In genomic region chr1:236163460-236164153, GRCh38 we compare ENCODE assay signal across 14 cellular contexts. TPM values are rescaled to one million over a fixed set of nuclear protein-coding genes. Genes with fewer than 3 reads are reported as not detected.
DNase-seq lines count a peak whose midpoint lies in the region; ATAC-seq, FAIRE-seq and TF ChIP-seq lines count a peak whose summit lies in the region.
"Had no signal": no experiment of that assay in that cellular context is flagged by ENCODE, and none has a peak within 500 bp of the region (broad histone marks: within the 10 kb centered on the region; RNA-seq: fewer than 3 reads in every experiment).

No MANE protein-coding gene starts in this region.

- H3K4me2 ChIP-seq in HepG2 (ENCODE audit: low read depth, low read length), result peak overlapping the region; percentile 29; the same call in 1 of the 2 replicates
- H3K4me2 ChIP-seq: PC-9 had no signal

- in situ Hi-C loops in HepG2 (cut with HindIII; ENCODE audit: extremely low pct_ligation_motif_present, low pct_unique_long_range_greater_than_20kb), result no loop called here

- TF ChIP-seq CTCF in HepG2 (CRISPR knock-in tag; IDR thresholded peaks at IDR 0.05) (no peak), stomach (IDR thresholded peaks at IDR 0.05) (no peak)

- POLR2A ChIA-PET in HepG2 (lab: Yijun Ruan, JAX), result no interaction called here

- WGBS in HepG2 (ENCODE audit: low lambda C conversion rate), result 57% methylated on average over 6 of the region's 6 CpGs
- WGBS in stomach, 5 donors, result 45 to 60% (median 59%) methylated on average over 6 of the region's 6 CpGs

- intact Hi-C loops in HepG2 (cut with micrococcal nuclease; ENCODE audit: unreplicated experiment) (no loop called here), stomach (cut with DNase I; ENCODE audit: low total_unique reads) (no loop called here)

- H3K27me3 ChIP-seq in HepG2 (ENCODE audit: control insufficient read depth in 1 of 2, insufficient read depth in 2 of 2, low read length in 2 of 2) (0 out of 5 replicates have a peak, but pooled peaks cover 0 to 3% of the 10 kb centered on the region in 2 experiments), stomach (no peaks in the 10 kb centered on the region)
- H3K27me3 ChIP-seq: cardiac muscle cell had no signal

- peaks cover 23% of the 10 kb centered on the region for H3K4me1 ChIP-seq in HepG2 (ENCODE audit: insufficient read depth, low read length)
- peaks cover 4 to 25% (median 8%) of the 10 kb centered on the region in 4 donors for H3K4me1 ChIP-seq in stomach

- no peak overlapping the region for H2AFZ ChIP-seq in HepG2 (ENCODE audit: low read length)
- H2AFZ ChIP-seq: PC-9 had no signal

- CTCF ChIA-PET in HepG2 (lab: Yijun Ruan, JAX; ENCODE audit: low intra/inter-chr PET ratio, low total read pairs), result no interaction called here

- no peak for FAIRE-seq in HepG2 (lab: Jason Lieb, UNC)
- FAIRE-seq: endothelial cell of umbilical vein had no signal

- H3K79me2 ChIP-seq in HepG2 (ENCODE audit: insufficient read depth, low read length), result no peaks in the 10 kb centered on the region

- H3K27ac ChIP-seq in HepG2 (ENCODE audit: extremely low read length, insufficient read depth, low read length), result no peak overlapping the region
- peak overlapping the region; percentile 29 to 72 (median 65) for H3K27ac ChIP-seq in stomach
- H3K27ac ChIP-seq: cardiac muscle cell, PC-9 had no signal

- peaks cover 17% of the 10 kb centered on the region for H3K9me3 ChIP-seq in HepG2 (ENCODE audit: low read length)
- H3K9me3 ChIP-seq in stomach, result peaks cover 0 to 22% (median 11%) of the 10 kb centered on the region in 4 donors

- H3K4me3 ChIP-seq in HepG2 (replicated peaks in 1 of 3; ENCODE audit: insufficient read depth in 1 of 3, low read depth in 2 of 3, low read length in 3 of 3) (no peak overlapping the region), stomach (peak overlapping the region in 3 of 4 donors; percentile 7 to 10 (median 8))
- H3K4me3 ChIP-seq: cardiac muscle cell, PC-9 had no signal

- no TSS peak for BruUV-seq in HepG2 (replicated peaks; lab: Mats Ljungman, UMichigan)

- no peak for ATAC-seq in HepG2

- no peak for TF ChIP-seq RAD21 in HepG2 (CRISPR knock-in tag; IDR thresholded peaks at IDR 0.05)

- H4K20me1 ChIP-seq in HepG2 (ENCODE audit: insufficient read depth, low read length), result no peaks in the 10 kb centered on the region

- TF ChIP-seq EP300 in HepG2 (IDR thresholded peaks at IDR 0.05; ENCODE audit: low read depth in 2 of 2, low read length in 2 of 2) (no peak), HepG2 (CRISPR knock-in tag; IDR thresholded peaks at IDR 0.05; ENCODE audit: borderline replicate concordance) (no peak), stomach (IDR thresholded peaks at IDR 0.05) (no peak)

- H3K36me3 ChIP-seq in HepG2 (replicated peaks in 1 of 2; ENCODE audit: control insufficient read depth in 1 of 2, insufficient read depth in 2 of 2, low read length in 2 of 2), result no peaks in the 10 kb centered on the region
- peaks cover 0 to under 1% (median 0%) of the 10 kb centered on the region in 4 donors for H3K36me3 ChIP-seq in stomach
- H3K36me3 ChIP-seq: cardiac muscle cell had no signal

- TF ChIP-seq POLR2A in HepG2 (IDR thresholded peaks at IDR 0.05; ENCODE audit: insufficient read depth in 1 of 2, low read depth in 2 of 2, low read length in 2 of 2) (no peak), stomach (IDR thresholded peaks at IDR 0.05) (no peak)

- peak; percentile 12 for DNase-seq in activated naive CD4-positive, alpha-beta T cell treated with Interleukin-2 at 50 U/mL for 16 hours
- DNase-seq in activated naive CD4-positive, alpha-beta T cell treated with anti-CD3 and anti-CD28 coated beads, Interleukin-2, amount 50 U/mL, for 16 hours, result no peak
- DNase-seq in OCI-M1 (lab: John Stamatoyannopoulos, UW), result peak; percentile 62
- no peak for DNase-seq in HepG2 (ENCODE audit: low spot score)
- no peak for DNase-seq in stomach
- DNase-seq in kidney tubule cell (ENCODE audit: low spot score), result no peak
- DNase-seq in hepatic stellate cell (ENCODE audit: low spot score), result no peak
- DNase-seq in HCEC 1CT, result no peak
- DNase-seq: activated CD4-positive, alpha-beta T cell treated with anti-CD3 and anti-CD28 coated beads for 4 hours; DMS 273 treated with DMSO at 0.1 percent for 48 hours; nucleus accumbens; PC-9 had no signal

- no peak overlapping the region for H3K9ac ChIP-seq in HepG2 (ENCODE audit: insufficient read depth, low read depth, low read length)

TF ChIP-seq in HepG2, 621 proteins besides CTCF, POLR2A, EP300 and RAD21 (continues in another document):
- TF ChIP-seq HBP1 (CRISPR knock-in tag; IDR thresholded peaks at IDR 0.05; ENCODE audit: low read depth) (no peak), ZNF136 (CRISPR knock-in tag; IDR thresholded peaks at IDR 0.05; ENCODE audit: low read depth) (no peak), ZGPAT (CRISPR knock-in tag; IDR thresholded peaks at IDR 0.05) (no peak), PHF20 (CRISPR knock-in tag; IDR thresholded peaks at IDR 0.05) (no peak), NFYB (CRISPR knock-in tag; IDR thresholded peaks at IDR 0.05) (no peak), ZBTB26 (CRISPR knock-in tag; IDR thresholded peaks at IDR 0.05; ENCODE audit: borderline replicate concordance) (no peak), PAF1 (CRISPR knock-in tag; IDR thresholded peaks at IDR 0.05) (no peak), NCOA5 (CRISPR knock-in tag; IDR thresholded peaks at IDR 0.05) (no peak)

RNA-seq across cellular contexts. Expression of gene GPR137B, which starts 21.3 kb away (rescaled TPM):
- total RNA-seq in HepG2 (2016; rRNA removed; fragmentation: Illumina TruSeq; extraction: Trizol) (0.27 and 0.31 TPM in 2 replicates), stomach (10 to 100 TPM; 11.6 to 64.8 (median 15.8) TPM)
- total RNA-seq in HepG2 (2016; cell fraction: cytosol; rRNA removed; fragmentation: Illumina TruSeq; extraction: Trizol; ENCODE audit: low read depth), result 0.35 and 0.40 TPM in 2 replicates
- total RNA-seq in HepG2 (2016; cell fraction: insoluble cytoplasmic fraction; rRNA removed; fragmentation: Illumina TruSeq; extraction: Trizol), result 0.31 and 0.45 TPM in 2 replicates
- 0.31 and 0.37 TPM in 2 replicates for total RNA-seq in HepG2 (2016; cell fraction: membrane; rRNA removed; fragmentation: Illumina TruSeq; extraction: Trizol)
- total RNA-seq in HepG2 (2016; cell fraction: nucleus; rRNA removed; fragmentation: Illumina TruSeq; extraction: Trizol), result 0.34 and 0.59 TPM in 2 replicates
- polyA plus RNA-seq in HepG2 (2011; rRNA removed) (0.41 and 0.59 TPM in 2 replicates), stomach (1 to 10 TPM; 2.9 to 7.5 (median 7.3) TPM)
- 0.32 and 0.50 TPM in 2 replicates for polyA plus RNA-seq in HepG2 (2011; cell fraction: cytosol; rRNA removed)
- polyA plus RNA-seq in HepG2 (2011; cell fraction: nucleus; rRNA removed), result 0.72 and 0.85 TPM in 2 replicates
- 0.47 and 1.5 TPM in 2 replicates for polyA plus RNA-seq in HepG2 (2012)
- 0.21 and 0.23 TPM in 2 replicates for polyA plus RNA-seq in HepG2 (2016; cell fraction: cytosol; fragmentation: Illumina TruSeq; extraction: Trizol; ENCODE audit: low read depth)
- polyA plus RNA-seq in HepG2 (2016; cell fraction: insoluble cytoplasmic fraction; fragmentation: Illumina TruSeq; extraction: Trizol; ENCODE audit: low read depth), result 0.35 and 0.58 TPM in 2 replicates
- 0.40 and 0.45 TPM in 2 replicates for polyA plus RNA-seq in HepG2 (2016; cell fraction: membrane; fragmentation: Illumina TruSeq; extraction: Trizol; ENCODE audit: low read depth)
- 0.70 and 0.75 TPM in 2 replicates for polyA plus RNA-seq in HepG2 (2016; cell fraction: nucleus; fragmentation: Illumina TruSeq; extraction: Trizol; ENCODE audit: insufficient read depth, low read depth)
- polyA minus RNA-seq in HepG2 (2011; rRNA and poly(A)+ RNA removed; ENCODE audit: low replicate concordance), result 0.10 and 0.21 TPM in 2 replicates
- not detected in 2 replicates for polyA minus RNA-seq in HepG2 (2011; cell fraction: cytosol; rRNA and poly(A)+ RNA removed)
- 0.52 and 1.2 TPM in 2 replicates for polyA minus RNA-seq in HepG2 (2011; cell fraction: nucleus; rRNA and poly(A)+ RNA removed)
- total RNA-seq: PC-9 had no signal

Comparison
In these comparisons a context has a peak if more than half of its experiments do, and no peak if none do; other contexts are left out.
1. DNase-seq: peak in activated naive CD4-positive, alpha-beta T cell treated with Interleukin-2 at 50 U/mL for 16 hours (single experiment) and OCI-M1 (single experiment); none in activated naive CD4-positive, alpha-beta T cell treated with anti-CD3 and anti-CD28 coated beads, Interleukin-2, amount 50 U/mL, for 16 hours (single experiment), HepG2 (single experiment), stomach (single experiment), kidney tubule cell (single experiment), hepatic stellate cell (single experiment) and HCEC 1CT (single experiment).
2. H3K4me3 ChIP-seq: peak in stomach (3 of 4); none in HepG2 (0 of 3).
3. RNA of gene GPR137B, which starts 21.3 kb away (total RNA-seq): 11.6 to 64.8 TPM in stomach; 0.27 to 0.59 TPM in HepG2; every median in the first group is over 4 times any median in the second.